In genomic region chr9:89351584-89351983, GRCh38 we compare ENCODE assay signal across 18 cellular contexts. TPM values are rescaled to one million over a fixed set of nuclear protein-coding genes. Genes with fewer than 3 reads are reported as not detected.
A peak's percentile ranks its signal among the peaks of the same experiment; 100 is the strongest.
DNase-seq lines count a peak whose midpoint lies in the region; ATAC-seq and TF ChIP-seq lines count a peak whose summit lies in the region.
"Had no signal": no experiment of that assay in that cellular context is flagged by ENCODE, and none has a peak within 500 bp of the region (broad histone marks: within the 10 kb centered on the region; RNA-seq: fewer than 3 reads in every experiment).

No MANE protein-coding gene starts in this region.

- peaks cover 21% of the 10 kb centered on the region for H3K4me1 Mint-ChIP-seq in activated CD8-positive, alpha-beta T cell treated with anti-CD3 and anti-CD28 coated beads for 36 hours (ENCODE audit: low read depth)
- peaks cover 25% of the 10 kb centered on the region for H3K4me1 Mint-ChIP-seq in activated CD8-positive, alpha-beta T cell treated with anti-CD3 and anti-CD28 coated beads, Interleukin-2, amount 10 ng/mL, durations not matched to agents 7 days and 5 days (ENCODE audit: low read depth)
- H3K4me1 Mint-ChIP-seq in immature natural killer cell = peaks cover 21 to 32% of the 10 kb centered on the region in 2 donors

- H3K36me3 ChIP-seq in MM.1S (replicated peaks; ENCODE audit: insufficient read depth, low read length) (peaks cover 21% of the 10 kb centered on the region), psoas muscle (ENCODE audit: insufficient read depth in 1 of 2, low read depth in 1 of 2) (peaks cover 13 to 99% of the 10 kb centered on the region in 2 donors), breast epithelium (peaks cover 26% of the 10 kb centered on the region)

- POLR2A ChIA-PET in activated CD8-positive, alpha-beta T cell treated with anti-CD3 and anti-CD28 coated beads for 36 hours (lab: Charles Lee) = interaction anchor here (1.0 to 1.5 kb wide), 4 partner anchors 9 to 27 kb away, joined by 3 to 5 read pairs (median 4); no protein-coding TSS in a partner anchor
- POLR2A ChIA-PET in activated CD8-positive, alpha-beta T cell treated with anti-CD3 and anti-CD28 coated beads, Interleukin-2, amount 10 ng/mL, durations not matched to agents 7 days and 5 days (lab: Charles Lee) = no interaction called here

- no peak overlapping the region for H3K4me3 Mint-ChIP-seq in activated CD8-positive, alpha-beta T cell treated with anti-CD3 and anti-CD28 coated beads for 36 hours
- no peak overlapping the region for H3K4me3 Mint-ChIP-seq in activated CD8-positive, alpha-beta T cell treated with anti-CD3 and anti-CD28 coated beads, Interleukin-2, amount 10 ng/mL, durations not matched to agents 7 days and 5 days
- H3K4me3 Mint-ChIP-seq in immature natural killer cell = no peak overlapping the region

- H2AFZ ChIP-seq in MM.1S (ENCODE audit: low read length) = no peak overlapping the region

- H3K4me2 ChIP-seq in MM.1S (ENCODE audit: low read depth, low read length) = peak overlapping the region; percentile 76; the same call in 1 of the 2 replicates

- no peaks in the 10 kb centered on the region for H3K9me3 Mint-ChIP-seq in activated CD8-positive, alpha-beta T cell treated with anti-CD3 and anti-CD28 coated beads for 36 hours
- H3K9me3 Mint-ChIP-seq in activated CD8-positive, alpha-beta T cell treated with anti-CD3 and anti-CD28 coated beads, Interleukin-2, amount 10 ng/mL, durations not matched to agents 7 days and 5 days (ENCODE audit: insufficient read depth) = no peaks in the 10 kb centered on the region
- H3K9me3 Mint-ChIP-seq in immature natural killer cell = no peaks in the 10 kb centered on the region

- TF ChIP-seq CTCF in activated CD8-positive, alpha-beta T cell treated with anti-CD3 and anti-CD28 coated beads for 36 hours (IDR thresholded peaks at IDR 0.05) = no peak
- TF ChIP-seq CTCF in MM.1S (IDR thresholded peaks at IDR 0.05; ENCODE audit: low read length) (no peak), psoas muscle (IDR thresholded peaks at IDR 0.05) (no peak), breast epithelium (IDR thresholded peaks at IDR 0.05) (no peak)

- H3K27ac Mint-ChIP-seq in activated CD8-positive, alpha-beta T cell treated with anti-CD3 and anti-CD28 coated beads for 36 hours = peak overlapping the region; percentile 56
- H3K27ac Mint-ChIP-seq in activated CD8-positive, alpha-beta T cell treated with anti-CD3 and anti-CD28 coated beads, Interleukin-2, amount 10 ng/mL, durations not matched to agents 7 days and 5 days = no peak overlapping the region
- peak overlapping the region in 5 of 6 donors; percentile 57 to 89 (median 78) for H3K27ac Mint-ChIP-seq in immature natural killer cell

- H3K27me3 ChIP-seq in MM.1S (replicated peaks; ENCODE audit: insufficient read depth, low read length) (no peaks in the 10 kb centered on the region), psoas muscle (ENCODE audit: insufficient read depth in 3 of 3, low read length in 2 of 3) (no peaks in the 10 kb centered on the region), breast epithelium (no peaks in the 10 kb centered on the region)
- H3K27me3 ChIP-seq: BE2C, sigmoid colon had no signal

- H3K9ac ChIP-seq in MM.1S (ENCODE audit: low read length) = no peak overlapping the region

- no peak for TF ChIP-seq POLR2A in breast epithelium (IDR thresholded peaks at IDR 0.05)

- WGBS in psoas muscle, 3 donors = 31 to 65% (median 35%) methylated on average over 5 of the region's 5 CpGs

- no peaks in the 10 kb centered on the region for H3K27me3 Mint-ChIP-seq in activated CD8-positive, alpha-beta T cell treated with anti-CD3 and anti-CD28 coated beads for 36 hours
- no peaks in the 10 kb centered on the region for H3K27me3 Mint-ChIP-seq in activated CD8-positive, alpha-beta T cell treated with anti-CD3 and anti-CD28 coated beads, Interleukin-2, amount 10 ng/mL, durations not matched to agents 7 days and 5 days (ENCODE audit: low read depth)
- H3K27me3 Mint-ChIP-seq in immature natural killer cell (ENCODE audit: low read depth in 3 of 3) = no peaks in the 10 kb centered on the region

- H3F3A ChIP-seq in MM.1S (ENCODE audit: insufficient read depth, low read length) = no peaks in the 10 kb centered on the region

- H3K4me1 ChIP-seq in MM.1S (ENCODE audit: low read length) (peaks cover 20% of the 10 kb centered on the region), psoas muscle (peaks cover 16% of the 10 kb centered on the region), breast epithelium (no peaks in the 10 kb centered on the region)
- H3K4me1 ChIP-seq: BE2C, HAP-1, sigmoid colon had no signal

- H3K27ac ChIP-seq in MM.1S (ENCODE audit: low read length) = peak overlapping the region; percentile 32; the same call in 1 of the 2 replicates
- H3K27ac ChIP-seq in psoas muscle = peak overlapping the region; percentile 68
- H3K27ac ChIP-seq in breast epithelium = no peak overlapping the region
- H3K27ac ChIP-seq: RWPE1, sigmoid colon had no signal

- CTCF ChIA-PET in activated CD8-positive, alpha-beta T cell treated with anti-CD3 and anti-CD28 coated beads for 36 hours (lab: Charles Lee) = interaction anchor here (1.5 kb wide), 1 partner anchor 26 kb away, joined by 7 read pairs; no protein-coding TSS in a partner anchor
- CTCF ChIA-PET in activated CD8-positive, alpha-beta T cell treated with anti-CD3 and anti-CD28 coated beads, Interleukin-2, amount 10 ng/mL, durations not matched to agents 7 days and 5 days (lab: Charles Lee) = no interaction called here

- no peaks in the 10 kb centered on the region for H3K9me2 ChIP-seq in MM.1S (replicated peaks; ENCODE audit: insufficient read depth, low read length)

- no peaks in the 10 kb centered on the region for H3K9me3 ChIP-seq in MM.1S (replicated peaks; ENCODE audit: insufficient read depth, low read length)
- no peaks in the 10 kb centered on the region for H3K9me3 ChIP-seq in psoas muscle
- no peaks in the 10 kb centered on the region for H3K9me3 ChIP-seq in breast epithelium
- H3K9me3 ChIP-seq: BE2C, HAP-1, sigmoid colon had no signal

- intact Hi-C loops in activated CD8-positive, alpha-beta T cell treated with anti-CD3 and anti-CD28 coated beads for 36 hours (cut with micrococcal nuclease) = no loop called here
- intact Hi-C loops in psoas muscle (cut with DNase I) (no loop called here), breast epithelium (cut with DNase I; ENCODE audit: low total_unique reads) (no loop called here)

- no peak for DNase-seq in activated CD8-positive, alpha-beta T cell treated with anti-CD3 and anti-CD28 coated beads for 36 hours
- DNase-seq in activated CD8-positive, alpha-beta T cell treated with anti-CD3 and anti-CD28 coated beads, Interleukin-2, amount 10 ng/mL, durations not matched to agents 7 days and 5 days = no peak
- DNase-seq in MM.1S = no peak
- DNase-seq in immature natural killer cell = no peak
- peak; percentile 32 to 61 for DNase-seq in psoas muscle
- no peak for DNase-seq in breast epithelium (ENCODE audit: low spot score in 2 of 2)
- no peak for DNase-seq in NCI-H748 (lab: John Stamatoyannopoulos, UW; ENCODE audit: unreplicated experiment)
- DNase-seq: amygdala, BE2C, caudate nucleus, erythroblast, NCI-H1092 treated with DMSO at 0.1 percent for 48 hours, NCI-H2081, sigmoid colon had no signal

- no peaks in the 10 kb centered on the region for H4K20me1 ChIP-seq in MM.1S (ENCODE audit: insufficient read depth, low read length)

- H3K36me3 Mint-ChIP-seq in activated CD8-positive, alpha-beta T cell treated with anti-CD3 and anti-CD28 coated beads for 36 hours (ENCODE audit: low read depth) = peaks cover 66% of the 10 kb centered on the region
- peaks cover 71% of the 10 kb centered on the region for H3K36me3 Mint-ChIP-seq in activated CD8-positive, alpha-beta T cell treated with anti-CD3 and anti-CD28 coated beads, Interleukin-2, amount 10 ng/mL, durations not matched to agents 7 days and 5 days (ENCODE audit: low read depth)
- peaks cover 37 to 83% (median 55%) of the 10 kb centered on the region in 3 donors for H3K36me3 Mint-ChIP-seq in immature natural killer cell

- H3K4me3 ChIP-seq in MM.1S (ENCODE audit: low read length) (no peak overlapping the region), psoas muscle (no peak overlapping the region), breast epithelium (no peak overlapping the region)
- H3K4me3 ChIP-seq: GM12878, HAP-1, sigmoid colon had no signal

- H3K79me2 ChIP-seq in MM.1S (ENCODE audit: low read length) = peaks cover 21% of the 10 kb centered on the region

- no peak for ATAC-seq in activated CD8-positive, alpha-beta T cell treated with anti-CD3 and anti-CD28 coated beads for 36 hours
- no peak for ATAC-seq in activated CD8-positive, alpha-beta T cell treated with anti-CD3 and anti-CD28 coated beads, Interleukin-2, amount 10 ng/mL, durations not matched to agents 7 days and 5 days
- ATAC-seq in psoas muscle (peak; percentile 77 to 85 (median 80)), GM18867 (IDR thresholded peaks at IDR 0.05; ENCODE audit: unreplicated experiment) (no peak)
- ATAC-seq: GM12878 had no signal

RNA-seq across cellular contexts. Expression of gene SECISBP2, which starts 33.3 kb away (rescaled TPM):
- total RNA-seq in activated CD8-positive, alpha-beta T cell treated with anti-CD3 and anti-CD28 coated beads for 36 hours = 10 to 100 TPM; 40.4 to 42.5 TPM
- total RNA-seq in activated CD8-positive, alpha-beta T cell treated with anti-CD3 and anti-CD28 coated beads, Interleukin-2, amount 10 ng/mL, durations not matched to agents 7 days and 5 days = 10 to 100 TPM; 35.8 to 37.5 TPM
- 10 to 100 TPM in 1 of 3 donors, 1 to 10 TPM in 2; 3.9 to 16.4 (median 9.7) TPM for polyA plus RNA-seq in immature natural killer cell
- total RNA-seq in psoas muscle = 10 to 100 TPM; 26.2 to 49.0 (median 38.6) TPM
- 10 to 100 TPM; 31.9 to 80.8 (median 45.4) TPM for polyA plus RNA-seq in psoas muscle
- 10 to 100 TPM; 40.5 to 84.7 (median 76.0) TPM for total RNA-seq in breast epithelium

RNA-seq across cellular contexts. Expression of gene CKS2, which starts 40.6 kb away (rescaled TPM):
- total RNA-seq in activated CD8-positive, alpha-beta T cell treated with anti-CD3 and anti-CD28 coated beads for 36 hours = 100 to 1,000 TPM; 221 to 230 TPM
- total RNA-seq in activated CD8-positive, alpha-beta T cell treated with anti-CD3 and anti-CD28 coated beads, Interleukin-2, amount 10 ng/mL, durations not matched to agents 7 days and 5 days = 100 to 1,000 TPM; 204 TPM
- polyA plus RNA-seq in immature natural killer cell (10 to 100 TPM; 34.4 to 48.9 (median 45.9) TPM), psoas muscle (100 to 1,000 TPM in 1 of 3 donors, 10 to 100 TPM in 2; 25.6 to 170 (median 68.3) TPM)
- total RNA-seq in psoas muscle (10 to 100 TPM in 2 of 4 donors, 1 to 10 TPM in 2; 3.6 to 14.4 (median 10.6) TPM), breast epithelium (10 to 100 TPM; 18.2 to 32.4 (median 21.7) TPM)

Comparison
In these comparisons a context has a peak if more than half of its experiments do, and no peak if none do; other contexts are left out.
1. ATAC-seq: peak in psoas muscle (4 of 4); none in activated CD8-positive, alpha-beta T cell treated with anti-CD3 and anti-CD28 coated beads for 36 hours (single experiment), activated CD8-positive, alpha-beta T cell treated with anti-CD3 and anti-CD28 coated beads, Interleukin-2, amount 10 ng/mL, durations not matched to agents 7 days and 5 days (single experiment) and GM18867 (single experiment).
2. DNase-seq: peak in psoas muscle (2 of 2); none in activated CD8-positive, alpha-beta T cell treated with anti-CD3 and anti-CD28 coated beads for 36 hours (single experiment), activated CD8-positive, alpha-beta T cell treated with anti-CD3 and anti-CD28 coated beads, Interleukin-2, amount 10 ng/mL, durations not matched to agents 7 days and 5 days (single experiment), MM.1S (single experiment), immature natural killer cell (0 of 3), breast epithelium (0 of 2) and NCI-H748 (single experiment).
3. H3K27ac ChIP-seq: peak in MM.1S (single experiment) and psoas muscle (single experiment); none in breast epithelium (0 of 2).
4. RNA of gene CKS2, which starts 40.6 kb away (total RNA-seq): 221 to 230 TPM in activated CD8-positive, alpha-beta T cell treated with anti-CD3 and anti-CD28 coated beads for 36 hours and 204 TPM in activated CD8-positive, alpha-beta T cell treated with anti-CD3 and anti-CD28 coated beads, Interleukin-2, amount 10 ng/mL, durations not matched to agents 7 days and 5 days; 18.2 to 32.4 TPM in breast epithelium and 3.6 to 14.4 TPM in psoas muscle; every median in the first group is over 4 times any median in the second.